13 cellular contexts compared by ENCODE assay signal in the genomic region with DNA sequence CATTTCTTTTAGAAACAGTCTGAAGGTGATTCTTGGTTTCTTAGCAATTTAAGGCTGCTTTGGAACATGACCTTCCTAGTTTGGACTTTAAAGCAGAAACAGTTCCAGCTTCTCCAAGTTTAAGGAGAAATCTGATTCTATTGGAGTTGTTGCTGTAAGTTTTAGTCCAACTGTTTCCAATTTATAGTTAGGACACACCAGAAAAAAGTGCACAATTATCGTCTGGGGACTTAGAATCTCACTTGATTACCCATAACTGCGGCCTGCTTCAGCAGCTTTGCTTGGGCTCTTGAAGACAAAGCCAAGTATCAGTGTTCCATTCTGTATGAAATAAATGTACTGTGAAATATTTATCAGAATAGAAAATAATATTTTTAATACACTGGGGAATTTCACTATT.
"Had no signal": no experiment of that assay in that cellular context is flagged by ENCODE, and none has a peak within 500 bp of the region (broad histone marks: within the 10 kb centered on the region; RNA-seq: fewer than 3 reads in every experiment).

No MANE protein-coding gene starts in this region.

- H3K4me3 Mint-ChIP-seq: naive thymus-derived CD4-positive, alpha-beta T cell; neural crest cell; stimulated activated naive B cell treated with anti-CD40 and anti-IgM and Interleukin-4, amounts not matched to agents 10 μg/mL and 1 μg/mL and 100 μg/mL, for 72 hours had no signal

- H3K4me1 Mint-ChIP-seq: neural crest cell; stimulated activated naive B cell treated with anti-CD40 and anti-IgM and Interleukin-4, amounts not matched to agents 10 μg/mL and 1 μg/mL and 100 μg/mL, for 72 hours had no signal

- H3K27ac ChIP-seq: coronary artery, foreskin keratinocyte, sigmoid colon, stomach had no signal

- H3K9me3 ChIP-seq: sigmoid colon, stomach had no signal

- H3K4me3 ChIP-seq: coronary artery, sigmoid colon, skin epidermis, stomach had no signal

- DNase-seq: effector CD4-positive, alpha-beta T cell; foreskin keratinocyte; naive thymus-derived CD4-positive, alpha-beta T cell; posterior cingulate gyrus; sigmoid colon; stimulated activated CD4-positive, alpha-beta T cell treated with anti-CD3 and anti-CD28 coated beads, Interleukin-2, amount 100 ng/mL, for 24 hours; stimulated activated CD4-positive, alpha-beta T cell treated with anti-CD3 and anti-CD28 coated beads, Interleukin-4, amount 100 ng/mL, for 4 hours; stimulated activated naive B cell treated with anti-CD40 and anti-IgM and Interleukin-4, amounts not matched to agents 10 μg/mL and 1 μg/mL and 100 μg/mL, for 72 hours; stomach; trophoblast cell had no signal

- H3K36me3 ChIP-seq: sigmoid colon, stomach had no signal

- H3K27me3 Mint-ChIP-seq: naive thymus-derived CD4-positive, alpha-beta T cell; stimulated activated naive B cell treated with anti-CD40 and anti-IgM and Interleukin-4, amounts not matched to agents 10 μg/mL and 1 μg/mL and 100 μg/mL, for 72 hours had no signal

- H3K9me3 Mint-ChIP-seq: naive thymus-derived CD4-positive, alpha-beta T cell; neural crest cell; stimulated activated naive B cell treated with anti-CD40 and anti-IgM and Interleukin-4, amounts not matched to agents 10 μg/mL and 1 μg/mL and 100 μg/mL, for 72 hours had no signal

- ATAC-seq: foreskin keratinocyte; naive thymus-derived CD4-positive, alpha-beta T cell; stimulated activated naive B cell treated with anti-CD40 and anti-IgM and Interleukin-4, amounts not matched to agents 10 μg/mL and 1 μg/mL and 100 μg/mL, for 72 hours had no signal

- H3K27me3 ChIP-seq: foreskin keratinocyte, sigmoid colon, stomach had no signal

- H3K27ac Mint-ChIP-seq: naive thymus-derived CD4-positive, alpha-beta T cell; stimulated activated naive B cell treated with anti-CD40 and anti-IgM and Interleukin-4, amounts not matched to agents 10 μg/mL and 1 μg/mL and 100 μg/mL, for 72 hours had no signal
